21 cellular contexts compared by ENCODE assay signal in the genomic region with DNA sequence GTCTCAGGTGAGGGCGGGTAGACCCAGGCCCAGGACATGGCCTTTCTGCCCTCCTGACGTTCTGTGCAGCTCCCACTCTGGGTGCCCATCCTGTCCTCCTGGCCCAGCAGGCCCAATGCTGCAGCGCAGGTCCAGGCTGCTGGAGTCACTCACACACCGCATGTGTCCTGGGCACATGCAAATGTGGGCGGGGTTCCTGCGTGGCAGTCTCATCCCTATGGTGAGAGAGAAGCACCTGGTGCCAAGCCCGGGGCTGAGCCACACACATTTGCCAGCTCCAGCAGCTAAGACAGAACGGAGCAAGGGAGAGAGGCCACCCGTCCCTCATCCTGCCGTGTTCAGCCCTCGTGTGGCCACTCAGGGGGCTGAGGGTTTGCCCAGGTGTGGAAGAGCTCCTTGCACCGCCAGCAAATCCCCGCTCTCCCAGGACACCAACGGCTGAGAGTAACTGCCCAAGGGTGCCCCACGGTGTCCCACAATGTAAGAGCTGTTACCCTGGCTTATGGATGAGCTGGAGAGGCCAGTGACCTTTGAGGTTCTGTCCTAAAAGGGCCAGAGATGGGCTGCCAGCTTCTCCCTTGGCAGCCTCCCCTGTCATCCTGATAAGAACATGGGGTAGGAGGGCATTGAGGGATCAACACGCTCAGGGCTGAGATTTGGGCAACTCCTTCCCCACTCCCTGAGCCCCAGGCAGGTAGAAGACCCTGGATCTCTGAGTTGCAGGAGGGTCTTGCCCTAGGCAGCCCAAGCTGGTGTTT. TPM values are rescaled to one million over a fixed set of nuclear protein-coding genes. Genes with fewer than 3 reads are reported as not detected.
A peak's percentile ranks its signal among the peaks of the same experiment; 100 is the strongest.
DNase-seq lines count a peak whose midpoint lies in the region; ATAC-seq and TF ChIP-seq lines count a peak whose summit lies in the region.
"Had no signal": no experiment of that assay in that cellular context is flagged by ENCODE, and none has a peak within 500 bp of the region (broad histone marks: within the 10 kb centered on the region; RNA-seq: fewer than 3 reads in every experiment).

No MANE protein-coding gene starts in this region.

- peaks cover 14% of the 10 kb centered on the region for H3K36me3 ChIP-seq in endodermal cell (ENCODE audit: control insufficient read depth, insufficient read depth, low read length)
- no peaks in the 10 kb centered on the region for H3K36me3 ChIP-seq in osteoblast (ENCODE audit: insufficient read depth, low read length)

- H3K27me3 ChIP-seq in endodermal cell (ENCODE audit: control insufficient read depth, insufficient read depth, low read length, poor library complexity, severe bottlenecking) (no peaks in the 10 kb centered on the region), osteoblast (ENCODE audit: insufficient read depth, low read length) (no peaks in the 10 kb centered on the region)

- H3K36me3 Mint-ChIP-seq in endodermal cell (ENCODE audit: low read depth) = peaks cover 3% of the 10 kb centered on the region

- H3K4me1 ChIP-seq in endodermal cell (ENCODE audit: control insufficient read depth, insufficient read depth, low read length) (peaks cover 8% of the 10 kb centered on the region), osteoblast (ENCODE audit: insufficient read depth, low read length) (no peaks in the 10 kb centered on the region)

- peaks cover 2% of the 10 kb centered on the region for H3K27me3 Mint-ChIP-seq in endodermal cell (ENCODE audit: insufficient read depth)

- H3K27ac ChIP-seq in endodermal cell (ENCODE audit: low read depth, low read length) = no peak overlapping the region
- H3K27ac ChIP-seq in osteoblast (ENCODE audit: low read depth, low read length) = no peak overlapping the region

- H3K4me3 ChIP-seq in endodermal cell (ENCODE audit: low read length) (no peak overlapping the region), osteoblast (ENCODE audit: insufficient read depth, low read length) (no peak overlapping the region)

- H4K20me1 ChIP-seq in osteoblast (ENCODE audit: insufficient read depth, low read length) = no peaks in the 10 kb centered on the region

- TF ChIP-seq CTCF in endodermal cell (conservative IDR thresholded peaks at IDR 0.05) (peak; percentile 23), osteoblast (IDR thresholded peaks at IDR 0.05; ENCODE audit: extremely low read depth, low read depth, low read length) (no peak)

- WGBS in endodermal cell (ENCODE audit: insufficient coverage in 1 of 2, insufficient read length in 1 of 2), 2 experiments = 88 to 92% methylated on average over 11 to 16 of the region's 16 CpGs

- no peak overlapping the region for H2AFZ ChIP-seq in osteoblast (ENCODE audit: low read length)

- no peaks in the 10 kb centered on the region for H3K79me2 ChIP-seq in osteoblast (ENCODE audit: insufficient read depth, low read length)

- H3K9me3 Mint-ChIP-seq in endodermal cell = no peaks in the 10 kb centered on the region
- H3K9me3 Mint-ChIP-seq: HFFc6 had no signal

- DNase-seq in Right ventricle myocardium inferior (ENCODE audit: missing footprints) = peak; percentile 50
- no peak for DNase-seq in cardiac septum (ENCODE audit: low spot score)
- DNase-seq in NCI-H526 (lab: John Stamatoyannopoulos, UW) = peak; percentile 20 to 67
- peak; percentile 61 for DNase-seq in endodermal cell
- DNase-seq in osteoblast (ENCODE audit: insufficient read length, low spot score, missing footprints) = peak; percentile 83
- DNase-seq in MV-4-11 (lab: John Stamatoyannopoulos, UW) = no peak
- DNase-seq in medulla oblongata (ENCODE audit: extremely low spot score) = no peak
- DNase-seq: HFFc6, IMR-90, Kasumi-1, NCI-H187, NCI-H2171 treated with DMSO at 0.1 percent for 48 hours, SHP77, SK-N-SH, T-helper 1 cell had no signal

- no peak for ATAC-seq in Right ventricle myocardium inferior
- ATAC-seq in HG03097 (IDR thresholded peaks at IDR 0.05; ENCODE audit: low FRiP score, unreplicated experiment) = no peak
- ATAC-seq: Panc1 had no signal

- H3K9me3 ChIP-seq in endodermal cell (ENCODE audit: control insufficient read depth, low read length) = no peaks in the 10 kb centered on the region
- H3K9me3 ChIP-seq in osteoblast (ENCODE audit: low read depth, low read length) = no peaks in the 10 kb centered on the region
- H3K9me3 ChIP-seq: SK-N-SH had no signal

- peaks cover 7% of the 10 kb centered on the region for H3K4me1 Mint-ChIP-seq in endodermal cell

- no peak overlapping the region for H3K27ac Mint-ChIP-seq in endodermal cell
- H3K27ac Mint-ChIP-seq: HFFc6 had no signal

- H3K4me2 ChIP-seq in osteoblast (ENCODE audit: insufficient read depth, low read length) = no peak overlapping the region
- H3K4me2 ChIP-seq: SK-N-SH had no signal

- no peak overlapping the region for H3K9ac ChIP-seq in endodermal cell (ENCODE audit: extremely low read depth, low read length, poor library complexity, severe bottlenecking)
- H3K9ac ChIP-seq: SK-N-SH had no signal

- intact Hi-C loops in Right ventricle myocardium inferior (cut with DNase I) = no loop called here
- intact Hi-C loops in cardiac septum (cut with DNase I) = no loop called here

- H3K4me3 Mint-ChIP-seq in endodermal cell = no peak overlapping the region
- H3K4me3 Mint-ChIP-seq: HFFc6 had no signal

RNA-seq across cellular contexts. Expression of a gene that starts 4.4 kb away (rescaled TPM):
- total RNA-seq in Right ventricle myocardium inferior (7.9 TPM), cardiac septum (6.1 TPM), endodermal cell (10 to 100 TPM; 81.0 to 83.9 TPM), osteoblast (5.1 and 6.5 TPM in 2 replicates)
- polyA plus RNA-seq in endodermal cell (2013, experiment 1 of 2) = 25.6 TPM
- polyA plus RNA-seq in endodermal cell (2013, experiment 2 of 2) = 26.4 TPM

RNA-seq across cellular contexts. Expression of a gene that starts 6.2 kb away (rescaled TPM):
- total RNA-seq in Right ventricle myocardium inferior = not detected
- not detected for total RNA-seq in cardiac septum
- total RNA-seq in endodermal cell = not detected
- not detected for polyA plus RNA-seq in endodermal cell (2013, experiment 1 of 2)
- not detected for polyA plus RNA-seq in endodermal cell (2013, experiment 2 of 2)
- not detected in 2 replicates for total RNA-seq in osteoblast
- total RNA-seq: A673, H4, HFFc6, IMR-90, NCI-H460 had no signal
- polyA plus RNA-seq: IMR-90 had no signal

RNA-seq across cellular contexts. Expression of a gene that starts 16.7 kb away (rescaled TPM):
- total RNA-seq in Right ventricle myocardium inferior (not detected), cardiac septum (not detected), endodermal cell (1 to 10 TPM in 1 of 2 donors, under 1 TPM in 1; 0.75 to 1.3 TPM), osteoblast (not detected in 2 replicates)
- 1.5 TPM for polyA plus RNA-seq in endodermal cell (2013, experiment 1 of 2)
- 1.4 TPM for polyA plus RNA-seq in endodermal cell (2013, experiment 2 of 2)
- total RNA-seq: A673, H4, HT-29, IMR-90 had no signal

RNA-seq across cellular contexts. Expression of a gene that starts 19.8 kb away (rescaled TPM):
- total RNA-seq in Right ventricle myocardium inferior (224 TPM), cardiac septum (152 TPM), endodermal cell (100 to 1,000 TPM in 1 of 2 donors, 10 to 100 TPM in 1; 92.3 to 102 TPM), osteoblast (55.4 and 56.1 TPM in 2 replicates)
- 91.8 TPM for polyA plus RNA-seq in endodermal cell (2013, experiment 1 of 2)
- 91.2 TPM for polyA plus RNA-seq in endodermal cell (2013, experiment 2 of 2)

RNA-seq across cellular contexts. Expression of a gene that starts 25.7 kb away (rescaled TPM):
- total RNA-seq in Right ventricle myocardium inferior (3.5 TPM), cardiac septum (2.9 TPM), endodermal cell (10 to 100 TPM in 1 of 2 donors, 1 to 10 TPM in 1; 9.7 to 11.1 TPM), osteoblast (5.9 and 7.6 TPM in 2 replicates)
- polyA plus RNA-seq in endodermal cell (2013, experiment 1 of 2) = 5.4 TPM
- 5.5 TPM for polyA plus RNA-seq in endodermal cell (2013, experiment 2 of 2)
- total RNA-seq: H4 had no signal

Comparison
In these comparisons a context has a peak if more than half of its experiments do, and no peak if none do; other contexts are left out.
1. DNase-seq: peak in Right ventricle myocardium inferior (single experiment), NCI-H526 (2 of 2), endodermal cell (single experiment) and osteoblast (single experiment); none in cardiac septum (single experiment), MV-4-11 (single experiment) and medulla oblongata (single experiment).